Comparison of ENCODE assay signal across 19 cellular contexts in genomic region chrX:53437211-53437610, GRCh38. TPM values are rescaled to one million over a fixed set of nuclear protein-coding genes. Genes with fewer than 3 reads are reported as not detected.
DNase-seq lines count a peak whose midpoint lies in the region; ATAC-seq, FAIRE-seq and TF ChIP-seq lines count a peak whose summit lies in the region.
"Had no signal": no experiment of that assay in that cellular context is flagged by ENCODE, and none has a peak within 500 bp of the region (broad histone marks: within the 10 kb centered on the region; RNA-seq: fewer than 3 reads in every experiment).

No MANE protein-coding gene starts in this region.

- TF ChIP-seq CTCF in endothelial cell of umbilical vein (IDR thresholded peaks at IDR 0.05; ENCODE audit: extremely low read depth in 1 of 2, insufficient read depth in 1 of 2, low read depth in 1 of 2, low read length in 2 of 2), result no peak
- no peak for TF ChIP-seq CTCF in tibial nerve (IDR thresholded peaks at IDR 0.05)

- H3K4me2 ChIP-seq in endothelial cell of umbilical vein (ENCODE audit: insufficient read depth, low read length), result no peak overlapping the region
- H3K4me2 ChIP-seq: BLaER1, GM23338 had no signal

- H3K36me3 ChIP-seq in endothelial cell of umbilical vein (ENCODE audit: control insufficient read depth in 2 of 2, extremely low read depth in 1 of 2, insufficient read depth in 2 of 2, low read length in 2 of 2) (no peaks in the 10 kb centered on the region), tibial nerve (peaks cover 0 to 4% (median 0%) of the 10 kb centered on the region in 3 donors)

- H3K27me3 ChIP-seq in endothelial cell of umbilical vein (ENCODE audit: control insufficient read depth in 2 of 2, insufficient read depth in 2 of 2, low read length in 2 of 2) (no peaks in the 10 kb centered on the region), tibial nerve (peaks cover 0 to 58% of the 10 kb centered on the region in 2 donors)

- H3K9ac ChIP-seq in endothelial cell of umbilical vein (replicated peaks; ENCODE audit: extremely low read depth, insufficient read depth, low read length), result no peak overlapping the region
- H3K9ac ChIP-seq: BLaER1 had no signal

- no peaks in the 10 kb centered on the region for H3K9me3 ChIP-seq in endothelial cell of umbilical vein (replicated peaks; ENCODE audit: control insufficient read depth, insufficient read depth, low read length)
- H3K9me3 ChIP-seq in tibial nerve, result no peaks in the 10 kb centered on the region
- H3K9me3 ChIP-seq: BLaER1 had no signal

- no peaks in the 10 kb centered on the region for H3K9me1 ChIP-seq in endothelial cell of umbilical vein (replicated peaks; ENCODE audit: control insufficient read depth, extremely low read depth, insufficient read depth, low read length)

- H3K36me3 Mint-ChIP-seq in activated CD8-positive, alpha-beta memory T cell treated with anti-CD3 and anti-CD28 coated beads, Interleukin-2, amount 10 ng/mL, durations not matched to agents 7 days and 5 days, result peaks cover 2% of the 10 kb centered on the region
- no peaks in the 10 kb centered on the region for H3K36me3 Mint-ChIP-seq in activated CD4-positive, alpha-beta memory T cell treated with anti-CD3 and anti-CD28 coated beads for 36 hours

- 76 to 88% methylated on average over 2 of the region's 2 CpGs for WGBS in tibial nerve, 2 donors

- H3K27ac ChIP-seq in endothelial cell of umbilical vein (ENCODE audit: insufficient read depth, low read depth, low read length), result no peak overlapping the region
- no peak overlapping the region for H3K27ac ChIP-seq in tibial nerve
- H3K27ac ChIP-seq: BLaER1, HL-60 had no signal

- CTCF ChIA-PET in activated CD8-positive, alpha-beta memory T cell treated with anti-CD3 and anti-CD28 coated beads, Interleukin-2, amount 10 ng/mL, durations not matched to agents 7 days and 5 days (lab: Charles Lee), result interaction anchor here (0.6 to 3.2 kb wide), 5 partner anchors 119 to 559 kb away, joined by 3 to 20 read pairs (median 10); no protein-coding TSS in a partner anchor
- CTCF ChIA-PET in activated CD4-positive, alpha-beta memory T cell treated with anti-CD3 and anti-CD28 coated beads for 36 hours (lab: Charles Lee), result interaction anchor here (0.8 to 2.6 kb wide), 3 partner anchors 118 to 157 kb away, joined by 3 to 15 read pairs (median 3); no protein-coding TSS in a partner anchor
- CTCF ChIA-PET in endothelial cell of umbilical vein (lab: Charles Lee), result interaction anchor here (1.5 to 1.8 kb wide), 2 partner anchors 9 to 124 kb away, joined by 8 to 21 read pairs; no protein-coding TSS in a partner anchor

- no peak for ATAC-seq in activated CD8-positive, alpha-beta memory T cell treated with anti-CD3 and anti-CD28 coated beads, Interleukin-2, amount 10 ng/mL, durations not matched to agents 7 days and 5 days
- no peak for ATAC-seq in sciatic nerve
- ATAC-seq: GM23338 had no signal

- H3K9me3 Mint-ChIP-seq in activated CD8-positive, alpha-beta memory T cell treated with anti-CD3 and anti-CD28 coated beads, Interleukin-2, amount 10 ng/mL, durations not matched to agents 7 days and 5 days (ENCODE audit: low read depth), result no peaks in the 10 kb centered on the region
- no peaks in the 10 kb centered on the region for H3K9me3 Mint-ChIP-seq in activated CD4-positive, alpha-beta memory T cell treated with anti-CD3 and anti-CD28 coated beads for 36 hours
- H3K9me3 Mint-ChIP-seq: CD4-positive, alpha-beta memory T cell; GM23338 had no signal

- POLR2A ChIA-PET in activated CD4-positive, alpha-beta memory T cell treated with anti-CD3 and anti-CD28 coated beads for 36 hours (lab: Charles Lee), result no interaction called here
- POLR2A ChIA-PET in endothelial cell of umbilical vein (lab: Charles Lee), result no interaction called here

- H3K4me1 ChIP-seq in endothelial cell of umbilical vein (ENCODE audit: control insufficient read depth, extremely low read depth, insufficient read depth, low read length), result peaks cover 9% of the 10 kb centered on the region
- peaks cover 0 to 32% (median 0%) of the 10 kb centered on the region in 4 donors for H3K4me1 ChIP-seq in tibial nerve

- H3K4me3 ChIP-seq in endothelial cell of umbilical vein (replicated peaks in 1 of 3; ENCODE audit: insufficient read depth in 1 of 3, low read depth in 1 of 3, low read length in 3 of 3), result no peak overlapping the region
- H3K4me3 ChIP-seq in tibial nerve, result no peak overlapping the region
- H3K4me3 ChIP-seq: BLaER1, GM23338 had no signal

- H3K27ac Mint-ChIP-seq in activated CD8-positive, alpha-beta memory T cell treated with anti-CD3 and anti-CD28 coated beads, Interleukin-2, amount 10 ng/mL, durations not matched to agents 7 days and 5 days, result peak overlapping the region; percentile 76
- H3K27ac Mint-ChIP-seq in activated CD4-positive, alpha-beta memory T cell treated with anti-CD3 and anti-CD28 coated beads for 36 hours, result peak overlapping the region; percentile 66
- H3K27ac Mint-ChIP-seq: CD14-positive monocyte, GM23338 had no signal

- no peak for TF ChIP-seq POLR2A in GM12892 (IDR thresholded peaks at IDR 0.05; ENCODE audit: low read depth, low read length)
- no peak for TF ChIP-seq POLR2A in endothelial cell of umbilical vein (IDR thresholded peaks at IDR 0.05; ENCODE audit: low read depth, low read length)
- no peak for TF ChIP-seq POLR2A in tibial nerve (IDR thresholded peaks at IDR 0.05)

- DNase-seq in activated CD8-positive, alpha-beta memory T cell treated with anti-CD3 and anti-CD28 coated beads, Interleukin-2, amount 10 ng/mL, durations not matched to agents 7 days and 5 days, result no peak
- no peak for DNase-seq in activated CD8-positive, alpha-beta memory T cell treated with anti-CD3 and anti-CD28 coated beads, Interleukin-2, amount 50 U/mL, for 48 hours
- DNase-seq in GM12892 (ENCODE audit: insufficient read length) (no peak), endothelial cell of umbilical vein (ENCODE audit: low read depth, low spot score) (no peak), tibial nerve (ENCODE audit: low spot score in 2 of 2) (no peak), sciatic nerve (ENCODE audit: low spot score) (no peak)
- no peak for DNase-seq in activated CD4-positive, alpha-beta memory T cell treated with anti-CD3 and anti-CD28 coated beads for 36 hours
- DNase-seq in activated naive CD4-positive, alpha-beta T cell (lab: John Stamatoyannopoulos, UW), result no peak
- DNase-seq: 8988T; CD4-positive, alpha-beta memory T cell; DMS153; DMS79; GDM1; HCEC 1CT had no signal

- H3K79me2 ChIP-seq in endothelial cell of umbilical vein (ENCODE audit: control insufficient read depth, insufficient read depth, low read length), result peaks cover 5% of the 10 kb centered on the region

- intact Hi-C loops in activated CD4-positive, alpha-beta memory T cell treated with anti-CD3 and anti-CD28 coated beads for 36 hours (cut with micrococcal nuclease), result loop anchor here (10.0 kb wide), 1 partner anchor 152 kb away; the partner anchor contains the start of gene IQSEC2
- intact Hi-C loops in endothelial cell of umbilical vein (cut with micrococcal nuclease) (no loop called here), sciatic nerve (cut with DNase I) (no loop called here)

- no peaks in the 10 kb centered on the region for H3K27me3 Mint-ChIP-seq in activated CD8-positive, alpha-beta memory T cell treated with anti-CD3 and anti-CD28 coated beads, Interleukin-2, amount 10 ng/mL, durations not matched to agents 7 days and 5 days
- no peaks in the 10 kb centered on the region for H3K27me3 Mint-ChIP-seq in activated CD4-positive, alpha-beta memory T cell treated with anti-CD3 and anti-CD28 coated beads for 36 hours

- FAIRE-seq in GM12892 (lab: Jason Lieb, UNC), result peak; percentile 50
- peak; percentile 24 for FAIRE-seq in endothelial cell of umbilical vein (lab: Jason Lieb, UNC)
- FAIRE-seq: H54 had no signal

- dilution Hi-C loops in endothelial cell of umbilical vein (cut with MboI; ENCODE audit: extremely low pct_ligation_motif_present, low sequenced_read_pairs), result no loop called here

- H3K4me1 Mint-ChIP-seq in activated CD8-positive, alpha-beta memory T cell treated with anti-CD3 and anti-CD28 coated beads, Interleukin-2, amount 10 ng/mL, durations not matched to agents 7 days and 5 days, result peaks cover 49% of the 10 kb centered on the region
- H3K4me1 Mint-ChIP-seq in activated CD4-positive, alpha-beta memory T cell treated with anti-CD3 and anti-CD28 coated beads for 36 hours (ENCODE audit: low read depth), result peaks cover 38% of the 10 kb centered on the region

- BruUV-seq in endothelial cell of umbilical vein (replicated peaks; lab: Mats Ljungman, UMichigan), result no TSS peak

- H3K4me3 Mint-ChIP-seq in activated CD8-positive, alpha-beta memory T cell treated with anti-CD3 and anti-CD28 coated beads, Interleukin-2, amount 10 ng/mL, durations not matched to agents 7 days and 5 days, result no peak overlapping the region
- no peak overlapping the region for H3K4me3 Mint-ChIP-seq in activated CD4-positive, alpha-beta memory T cell treated with anti-CD3 and anti-CD28 coated beads for 36 hours
- H3K4me3 Mint-ChIP-seq: CD14-positive monocyte; CD4-positive, alpha-beta memory T cell; GM23338 had no signal

- no peak for TF ChIP-seq EP300 in tibial nerve (IDR thresholded peaks at IDR 0.05)

- no peak overlapping the region for H2AFZ ChIP-seq in endothelial cell of umbilical vein (ENCODE audit: low read depth, low read length)
- H2AFZ ChIP-seq: GM23338 had no signal

- no peaks in the 10 kb centered on the region for H4K20me1 ChIP-seq in endothelial cell of umbilical vein (replicated peaks; ENCODE audit: control insufficient read depth, extremely low read depth, insufficient read depth, low read length)
- H4K20me1 ChIP-seq: BLaER1 had no signal

RNA-seq across cellular contexts. Expression of gene HSD17B10, which starts 3.0 kb away (rescaled TPM):
- 100 to 1,000 TPM; 111 to 147 TPM for total RNA-seq in activated CD8-positive, alpha-beta memory T cell treated with anti-CD3 and anti-CD28 coated beads, Interleukin-2, amount 10 ng/mL, durations not matched to agents 7 days and 5 days
- 97.8 TPM for polyA plus RNA-seq in GM12892 (2012; ENCODE audit: missing spikeins)
- total RNA-seq in activated CD4-positive, alpha-beta memory T cell treated with anti-CD3 and anti-CD28 coated beads for 36 hours, result 10 to 100 TPM; 75.5 to 80.5 TPM
- total RNA-seq in endothelial cell of umbilical vein (81.4 and 82.3 TPM in 2 replicates), tibial nerve (100 to 1,000 TPM in 1 of 4 donors, 10 to 100 TPM in 3; 68.1 to 137 (median 86.0) TPM), sciatic nerve (55.6 TPM)
- 163 and 171 TPM in 2 replicates for polyA plus RNA-seq in endothelial cell of umbilical vein
- 163 and 200 TPM in 2 replicates for polyA plus RNA-seq in endothelial cell of umbilical vein (2011; cell fraction: cytosol; rRNA removed)
- 66.2 and 71.0 TPM in 2 replicates for polyA plus RNA-seq in endothelial cell of umbilical vein (2011; cell fraction: nucleus; rRNA removed)
- 77.3 and 95.3 TPM in 2 replicates for polyA plus RNA-seq in endothelial cell of umbilical vein (2012)
- 67.9 and 79.0 TPM in 2 replicates for polyA minus RNA-seq in endothelial cell of umbilical vein
- 132 TPM for polyA minus RNA-seq in endothelial cell of umbilical vein (2011; cell fraction: cytosol; rRNA and poly(A)+ RNA removed)
- 7.4 and 8.2 TPM in 2 replicates for polyA minus RNA-seq in endothelial cell of umbilical vein (2011; cell fraction: nucleus; rRNA and poly(A)+ RNA removed)

RNA-seq across cellular contexts. Expression of gene RIBC1, which starts 14.5 kb away (rescaled TPM):
- 1 to 10 TPM in 1 of 2 experiments, under 1 TPM in 1; 0.61 to 1.1 TPM for total RNA-seq in activated CD8-positive, alpha-beta memory T cell treated with anti-CD3 and anti-CD28 coated beads, Interleukin-2, amount 10 ng/mL, durations not matched to agents 7 days and 5 days
- polyA plus RNA-seq in GM12892 (2012; ENCODE audit: missing spikeins), result 0.70 TPM
- total RNA-seq in activated CD4-positive, alpha-beta memory T cell treated with anti-CD3 and anti-CD28 coated beads for 36 hours, result under 1 TPM; 0.51 to 0.57 TPM
- total RNA-seq in endothelial cell of umbilical vein (0.42 and 0.86 TPM in 2 replicates), tibial nerve (1 to 10 TPM in 1 of 4 donors, under 1 TPM in 2, not detected in 1; 0.42 to 2.5 (median 0.44) TPM), sciatic nerve (2.1 TPM)
- 0.23 TPM in 1 of 2 replicates, not detected in the other for polyA plus RNA-seq in endothelial cell of umbilical vein
- 0.08 and 0.09 TPM in 2 replicates for polyA plus RNA-seq in endothelial cell of umbilical vein (2011; cell fraction: cytosol; rRNA removed)
- polyA plus RNA-seq in endothelial cell of umbilical vein (2011; cell fraction: nucleus; rRNA removed), result 0.27 and 0.38 TPM in 2 replicates
- polyA plus RNA-seq in endothelial cell of umbilical vein (2012), result 0.15 and 0.39 TPM in 2 replicates
- 0.40 TPM in 1 of 2 replicates, not detected in the other for polyA minus RNA-seq in endothelial cell of umbilical vein
- not detected for polyA minus RNA-seq in endothelial cell of umbilical vein (2011; cell fraction: cytosol; rRNA and poly(A)+ RNA removed)
- 0.29 TPM in 2 replicates for polyA minus RNA-seq in endothelial cell of umbilical vein (2011; cell fraction: nucleus; rRNA and poly(A)+ RNA removed)

RNA-seq across cellular contexts. Expression of gene SMC1A, which starts 14.8 kb away (rescaled TPM):
- total RNA-seq in activated CD8-positive, alpha-beta memory T cell treated with anti-CD3 and anti-CD28 coated beads, Interleukin-2, amount 10 ng/mL, durations not matched to agents 7 days and 5 days, result 100 to 1,000 TPM; 159 to 171 TPM
- 60.2 TPM for polyA plus RNA-seq in GM12892 (2012; ENCODE audit: missing spikeins)
- 100 to 1,000 TPM; 148 to 161 TPM for total RNA-seq in activated CD4-positive, alpha-beta memory T cell treated with anti-CD3 and anti-CD28 coated beads for 36 hours
- 72.5 and 75.9 TPM in 2 replicates for total RNA-seq in endothelial cell of umbilical vein
- polyA plus RNA-seq in endothelial cell of umbilical vein, result 11.1 and 15.4 TPM in 2 replicates
- 22.2 and 26.3 TPM in 2 replicates for polyA plus RNA-seq in endothelial cell of umbilical vein (2011; cell fraction: cytosol; rRNA removed)
- 46.1 and 60.0 TPM in 2 replicates for polyA plus RNA-seq in endothelial cell of umbilical vein (2011; cell fraction: nucleus; rRNA removed)
- 35.0 and 46.1 TPM in 2 replicates for polyA plus RNA-seq in endothelial cell of umbilical vein (2012)
- polyA minus RNA-seq in endothelial cell of umbilical vein, result 52.3 and 57.2 TPM in 2 replicates
- polyA minus RNA-seq in endothelial cell of umbilical vein (2011; cell fraction: cytosol; rRNA and poly(A)+ RNA removed), result 109 TPM
- polyA minus RNA-seq in endothelial cell of umbilical vein (2011; cell fraction: nucleus; rRNA and poly(A)+ RNA removed), result 27.8 and 47.7 TPM in 2 replicates
- total RNA-seq in tibial nerve, result 10 to 100 TPM; 22.4 to 64.3 (median 27.4) TPM
- total RNA-seq in sciatic nerve, result 67.7 TPM
